ENCODE assay signal across 8 cellular contexts in genomic region chr20:63625771-63626423, GRCh38. TPM values are rescaled to one million over a fixed set of nuclear protein-coding genes. Genes with fewer than 3 reads are reported as not detected.
A peak's percentile ranks its signal among the peaks of the same experiment; 100 is the strongest.
DNase-seq lines count a peak whose midpoint lies in the region; ATAC-seq, FAIRE-seq and TF ChIP-seq lines count a peak whose summit lies in the region.

No MANE protein-coding gene starts in this region.

- CTCF ChIA-PET in GM10248 (lab: Yijun Ruan, JAX): interaction anchor here (1.0 kb wide), 1 partner anchor 16 kb away, joined by 3 read pairs; no protein-coding TSS in a partner anchor

- peaks cover 61% of the 10 kb centered on the region for H3K79me2 ChIP-seq in astrocyte (ENCODE audit: insufficient read depth, low read length)

- POLR2A ChIA-PET in GM10248 (lab: Yijun Ruan, JAX): interaction anchor here (0.5 to 1.0 kb wide), 2 partner anchors 15 to 16 kb away, joined by 3 to 4 read pairs; no protein-coding TSS in a partner anchor

- H3K36me3 ChIP-seq in astrocyte (ENCODE audit: insufficient read depth, low read length): no peaks in the 10 kb centered on the region

- peak overlapping the region; percentile 30 for H2AFZ ChIP-seq in astrocyte (ENCODE audit: low read depth, low read length)

- peaks cover 8% of the 10 kb centered on the region for H3K4me1 ChIP-seq in astrocyte (ENCODE audit: insufficient read depth, low read length)

- H3K36me3 Mint-ChIP-seq in astrocyte (ENCODE audit: low read depth, unreplicated experiment) (no peaks in the 10 kb centered on the region), immature natural killer cell (peaks cover 0 to 3% (median 0%) of the 10 kb centered on the region in 3 donors)
- peaks cover 31 to 43% of the 10 kb centered on the region in 2 donors for H3K36me3 Mint-ChIP-seq in stimulated activated naive B cell treated with anti-CD40 and anti-IgM and Interleukin-4, amounts not matched to agents 10 μg/mL and 1 μg/mL and 100 μg/mL, for 72 hours

- peak; percentile 48 for DNase-seq in GM10248 (ENCODE audit: extremely low spot score)
- peak; percentile 74 for DNase-seq in NAMALWA (ENCODE audit: low spot score)
- peak; percentile 36 for DNase-seq in astrocyte (ENCODE audit: low read depth)
- DNase-seq in immature natural killer cell: peak in 1 of 3 donors; percentile 22
- DNase-seq in stimulated activated naive B cell treated with anti-CD40 and anti-IgM and Interleukin-4, amounts not matched to agents 10 μg/mL and 1 μg/mL and 100 μg/mL, for 72 hours: peak; percentile 73
- DNase-seq in SKM-1 (lab: John Stamatoyannopoulos, UW; ENCODE audit: unreplicated experiment): no peak
- DNase-seq in urothelium cell line (ENCODE audit: low spot score): no peak

- H3K4me1 Mint-ChIP-seq in astrocyte (ENCODE audit: low read depth, unreplicated experiment) (peaks cover 7% of the 10 kb centered on the region), immature natural killer cell (peaks cover 25 to 27% of the 10 kb centered on the region in 2 donors)
- peaks cover 30 to 63% of the 10 kb centered on the region in 2 donors for H3K4me1 Mint-ChIP-seq in stimulated activated naive B cell treated with anti-CD40 and anti-IgM and Interleukin-4, amounts not matched to agents 10 μg/mL and 1 μg/mL and 100 μg/mL, for 72 hours

- H3K4me3 ChIP-seq in astrocyte (ENCODE audit: insufficient read depth, low read depth, low read length): peak overlapping the region; percentile 63

- H3K27ac ChIP-seq in astrocyte (ENCODE audit: low read depth, low read length): peak overlapping the region; percentile 87

- peak overlapping the region; percentile 90 for H3K4me2 ChIP-seq in astrocyte (ENCODE audit: low read length)

- peak overlapping the region; percentile 82 for H3K4me3 Mint-ChIP-seq in astrocyte (ENCODE audit: unreplicated experiment)
- H3K4me3 Mint-ChIP-seq in immature natural killer cell: peak overlapping the region; percentile 65 to 81 (median 73)
- H3K4me3 Mint-ChIP-seq in stimulated activated naive B cell treated with anti-CD40 and anti-IgM and Interleukin-4, amounts not matched to agents 10 μg/mL and 1 μg/mL and 100 μg/mL, for 72 hours: peak overlapping the region; percentile 84 to 85

- H3K27me3 ChIP-seq in astrocyte (ENCODE audit: insufficient read depth, low read length): no peaks in the 10 kb centered on the region

- ATAC-seq in stimulated activated naive B cell treated with anti-CD40 and anti-IgM and Interleukin-4, amounts not matched to agents 10 μg/mL and 1 μg/mL and 100 μg/mL, for 72 hours (replicated peaks): peak; percentile 65 to 66
- ATAC-seq in GM21367 (IDR thresholded peaks at IDR 0.05; ENCODE audit: unreplicated experiment): no peak

- H3K27me3 Mint-ChIP-seq in astrocyte (ENCODE audit: low read depth, unreplicated experiment) (no peaks in the 10 kb centered on the region), immature natural killer cell (ENCODE audit: low read depth in 3 of 3) (peaks cover 0 to 13% (median 0%) of the 10 kb centered on the region in 3 donors)
- H3K27me3 Mint-ChIP-seq in stimulated activated naive B cell treated with anti-CD40 and anti-IgM and Interleukin-4, amounts not matched to agents 10 μg/mL and 1 μg/mL and 100 μg/mL, for 72 hours: no peaks in the 10 kb centered on the region

- H4K20me1 ChIP-seq in astrocyte (ENCODE audit: insufficient read depth, low read length): peaks cover 13% of the 10 kb centered on the region

- H3K9me3 Mint-ChIP-seq in astrocyte (ENCODE audit: unreplicated experiment) (no peaks in the 10 kb centered on the region), immature natural killer cell (no peaks in the 10 kb centered on the region)
- H3K9me3 Mint-ChIP-seq in stimulated activated naive B cell treated with anti-CD40 and anti-IgM and Interleukin-4, amounts not matched to agents 10 μg/mL and 1 μg/mL and 100 μg/mL, for 72 hours: no peaks in the 10 kb centered on the region

- peak overlapping the region; percentile 84 for H3K27ac Mint-ChIP-seq in astrocyte (ENCODE audit: unreplicated experiment)
- peak overlapping the region; percentile 84 to 91 (median 87) for H3K27ac Mint-ChIP-seq in immature natural killer cell
- peak overlapping the region; percentile 98 for H3K27ac Mint-ChIP-seq in stimulated activated naive B cell treated with anti-CD40 and anti-IgM and Interleukin-4, amounts not matched to agents 10 μg/mL and 1 μg/mL and 100 μg/mL, for 72 hours

- FAIRE-seq in astrocyte (lab: Jason Lieb, UNC) (no peak), urothelium cell line (lab: Jason Lieb, UNC) (no peak)

- H3K9me3 ChIP-seq in astrocyte (ENCODE audit: insufficient read depth, low read depth, low read length): no peaks in the 10 kb centered on the region

- H3K9ac ChIP-seq in astrocyte (ENCODE audit: low read length): peak overlapping the region; percentile 96

- TF ChIP-seq CTCF in GM10248 (IDR thresholded peaks at IDR 0.05; ENCODE audit: control extremely low read depth, extremely low read depth, low read depth, missing control alignments) (no peak), astrocyte (IDR thresholded peaks at IDR 0.05; ENCODE audit: insufficient read depth, low read depth, low read length) (no peak)

RNA-seq across cellular contexts. Expression of gene GMEB2, which starts 1.0 kb away (rescaled TPM):
- 10.7 and 11.7 TPM in 2 replicates for total RNA-seq in astrocyte
- 10 to 100 TPM in 1 of 3 donors, 1 to 10 TPM in 1, not detected in 1; 2.7 to 11.4 TPM for polyA plus RNA-seq in immature natural killer cell

RNA-seq across cellular contexts. Expression of gene STMN3, which starts 27.3 kb away (rescaled TPM):
- 29.2 and 30.7 TPM in 2 replicates for total RNA-seq in astrocyte
- 1 to 10 TPM in 2 of 3 donors, under 1 TPM in 1; 0.36 to 1.6 (median 1.1) TPM for polyA plus RNA-seq in immature natural killer cell

RNA-seq across cellular contexts. Expression of gene RTEL1, which starts 32.2 kb away (rescaled TPM):
- 15.5 and 15.6 TPM in 2 replicates for total RNA-seq in astrocyte
- 1 to 10 TPM in 2 of 3 donors, not detected in 1; 1.5 to 7.3 TPM for polyA plus RNA-seq in immature natural killer cell

RNA-seq across cellular contexts. Expression of gene HELZ2, which starts 51.9 kb away (rescaled TPM):
- 188 and 200 TPM in 2 replicates for total RNA-seq in astrocyte
- polyA plus RNA-seq in immature natural killer cell: 10 to 100 TPM in 1 of 3 donors, 1 to 10 TPM in 2; 2.4 to 11.3 (median 3.7) TPM

Comparison
In these comparisons a context has a peak if more than half of its experiments do, and no peak if none do; other contexts are left out.
1. DNase-seq: peak in GM10248 (single experiment), NAMALWA (single experiment), astrocyte (single experiment) and stimulated activated naive B cell treated with anti-CD40 and anti-IgM and Interleukin-4, amounts not matched to agents 10 μg/mL and 1 μg/mL and 100 μg/mL, for 72 hours (single experiment); none in SKM-1 (single experiment) and urothelium cell line (single experiment).
2. Peak in every context shown above with its lines, with median percentiles within 50 percentile points of each other: H3K27ac Mint-ChIP-seq and H3K4me3 Mint-ChIP-seq.